ENCODE assay signal across 1 cellular context in genomic region chr14:105192866-105193731, GRCh38.
TF ChIP-seq lines count a peak whose summit lies in the region.

No MANE protein-coding gene starts in this region.

TF ChIP-seq in GM12878, 131 proteins besides CTCF, POLR2A, EP300 and RAD21:
- TF ChIP-seq PAX5 (IDR thresholded peaks at IDR 0.05; ENCODE audit: borderline replicate concordance, low read depth, low read length) (no peak), STAT1 (conservative IDR thresholded peaks at IDR 0.05) (no peak), SMARCA5 (IDR thresholded peaks at IDR 0.05) (no peak), WRNIP1 (IDR thresholded peaks at IDR 0.05; ENCODE audit: borderline replicate concordance, low read depth, low read length) (no peak), ATF7 (IDR thresholded peaks at IDR 0.05; ENCODE audit: low read depth) (no peak), ATF3 (IDR thresholded peaks at IDR 0.05; ENCODE audit: borderline replicate concordance, extremely low read depth, low read depth, low read length) (no peak), FOXM1 (IDR thresholded peaks at IDR 0.05; ENCODE audit: low read depth, low read length) (no peak), BCLAF1 (IDR thresholded peaks at IDR 0.05) (no peak), NFIC (IDR thresholded peaks at IDR 0.05; ENCODE audit: low read depth, low read length) (no peak), IRF4 (IDR thresholded peaks at IDR 0.05; ENCODE audit: low read depth, low read length) (no peak), JUNB (IDR thresholded peaks at IDR 0.05) (no peak), SIN3A (IDR thresholded peaks at IDR 0.05; ENCODE audit: low read depth, low read length) (no peak), STAT3 (IDR thresholded peaks at IDR 0.05; ENCODE audit: low read depth, low read length) (no peak), BACH1 (IDR thresholded peaks at IDR 0.05; ENCODE audit: borderline replicate concordance) (no peak)
TF ChIP-seq in GM12878: peak in this region for 0.
